In the genomic region with DNA sequence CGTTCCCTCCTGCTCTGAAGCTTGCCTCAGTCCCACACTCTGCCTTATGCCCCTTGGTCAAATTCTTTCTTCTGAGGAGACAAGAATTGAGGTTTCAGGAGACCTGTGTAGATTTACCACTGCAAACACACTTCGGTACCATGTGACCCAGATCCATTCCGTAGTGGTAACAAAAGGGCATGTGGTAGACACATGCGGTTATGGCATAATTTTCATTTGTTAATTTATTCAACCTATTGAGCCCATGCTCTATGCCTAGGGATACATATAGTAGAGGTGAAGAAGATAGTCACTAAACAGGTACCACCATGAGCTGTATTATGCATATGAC, we compare ENCODE assay signal across 17 cellular contexts.
DNase-seq lines count a peak whose midpoint lies in the region; ATAC-seq and TF ChIP-seq lines count a peak whose summit lies in the region.
"Had no signal": no experiment of that assay in that cellular context is flagged by ENCODE, and none has a peak within 500 bp of the region (broad histone marks: within the 10 kb centered on the region; RNA-seq: fewer than 3 reads in every experiment).

No MANE protein-coding gene starts in this region.

- CTCF ChIA-PET in HEK293T (lab: Yijun Ruan, JAX), result no interaction called here
- CTCF ChIA-PET in WTC11 (lab: Charles Lee), result no interaction called here

- DNase-seq in DMS153 treated with DMSO at 0.1 percent for 48 hours (lab: John Stamatoyannopoulos, UW; ENCODE audit: unreplicated experiment) (peak; percentile 58), HEK293T (ENCODE audit: extremely low spot score) (no peak), WTC11 (ENCODE audit: low spot score) (no peak), neural crest cell (ENCODE audit: low read depth, low spot score) (no peak), posterior cingulate gyrus (no peak)
- DNase-seq: ACHN; CD4-positive, alpha-beta T cell; HCEC 1CT; KG1; NCI-H1048; NCI-H1694 treated with DMSO at 0.1 percent for 48 hours; NK-92 treated with Interleukin-12 subunit alpha and Interleukin-12 subunit beta, amount 100 ng/mL, for 24 hours; OCI-M1; RPMI8226 had no signal

- H3K9me3 Mint-ChIP-seq in WTC11, result no peaks in the 10 kb centered on the region
- no peaks in the 10 kb centered on the region for H3K9me3 Mint-ChIP-seq in neural crest cell
- H3K9me3 Mint-ChIP-seq: CD4-positive, alpha-beta T cell had no signal

- POLR2A ChIA-PET in HEK293T (lab: Yijun Ruan, JAX), result no interaction called here
- POLR2A ChIA-PET in WTC11 (lab: Charles Lee), result no interaction called here

- H3K27me3 Mint-ChIP-seq in WTC11 (ENCODE audit: low read depth), result no peaks in the 10 kb centered on the region
- no peaks in the 10 kb centered on the region for H3K27me3 Mint-ChIP-seq in neural crest cell (ENCODE audit: low read depth)
- H3K27me3 Mint-ChIP-seq: B cell; CD4-positive, alpha-beta T cell had no signal

- H3K36me3 Mint-ChIP-seq in WTC11 (no peaks in the 10 kb centered on the region), neural crest cell (ENCODE audit: low read depth) (no peaks in the 10 kb centered on the region)

- ATAC-seq in WTC11, result no peak
- no peak for ATAC-seq in HG03097 (IDR thresholded peaks at IDR 0.05; ENCODE audit: low FRiP score, unreplicated experiment)
- ATAC-seq in GM18909 (IDR thresholded peaks at IDR 0.05; ENCODE audit: poor library complexity, unreplicated experiment), result no peak

- H3K27ac Mint-ChIP-seq in WTC11, result peak overlapping the region; percentile 73
- H3K27ac Mint-ChIP-seq in neural crest cell (ENCODE audit: unreplicated experiment), result peak overlapping the region; percentile 74
- H3K27ac Mint-ChIP-seq: B cell; CD4-positive, alpha-beta T cell had no signal

- no peak overlapping the region for H3K4me3 Mint-ChIP-seq in WTC11
- H3K4me3 Mint-ChIP-seq in neural crest cell, result peak overlapping the region; percentile 10
- H3K4me3 Mint-ChIP-seq: B cell; CD4-positive, alpha-beta T cell had no signal

- TF ChIP-seq CTCF in WTC11 (IDR thresholded peaks at IDR 0.05), result no peak
- no peak for TF ChIP-seq CTCF in neural crest cell (conservative IDR thresholded peaks at IDR 0.05)

- intact Hi-C loops in posterior cingulate gyrus (cut with DNase I), result no loop called here

- H3K4me1 Mint-ChIP-seq in WTC11 (peaks cover 55% of the 10 kb centered on the region), neural crest cell (peaks cover 44% of the 10 kb centered on the region)
- H3K4me1 Mint-ChIP-seq: B cell had no signal

TF ChIP-seq in HEK293T, 16 proteins besides CTCF, POLR2A, EP300 and RAD21:
- TF ChIP-seq L3MBTL2 (conservative IDR thresholded peaks at IDR 0.05) (peak; percentile 59; the same call in 1 of the 2 replicates), HDGF (IDR thresholded peaks at IDR 0.05; ENCODE audit: borderline replicate concordance) (no peak)

TF ChIP-seq in WTC11, 78 proteins besides CTCF, POLR2A, EP300 and RAD21:
- TF ChIP-seq ZNF263 (CRISPR knock-in tag; IDR thresholded peaks at IDR 0.05; ENCODE audit: low read depth), result no peak
- TF ChIP-seq, protein P1, sequence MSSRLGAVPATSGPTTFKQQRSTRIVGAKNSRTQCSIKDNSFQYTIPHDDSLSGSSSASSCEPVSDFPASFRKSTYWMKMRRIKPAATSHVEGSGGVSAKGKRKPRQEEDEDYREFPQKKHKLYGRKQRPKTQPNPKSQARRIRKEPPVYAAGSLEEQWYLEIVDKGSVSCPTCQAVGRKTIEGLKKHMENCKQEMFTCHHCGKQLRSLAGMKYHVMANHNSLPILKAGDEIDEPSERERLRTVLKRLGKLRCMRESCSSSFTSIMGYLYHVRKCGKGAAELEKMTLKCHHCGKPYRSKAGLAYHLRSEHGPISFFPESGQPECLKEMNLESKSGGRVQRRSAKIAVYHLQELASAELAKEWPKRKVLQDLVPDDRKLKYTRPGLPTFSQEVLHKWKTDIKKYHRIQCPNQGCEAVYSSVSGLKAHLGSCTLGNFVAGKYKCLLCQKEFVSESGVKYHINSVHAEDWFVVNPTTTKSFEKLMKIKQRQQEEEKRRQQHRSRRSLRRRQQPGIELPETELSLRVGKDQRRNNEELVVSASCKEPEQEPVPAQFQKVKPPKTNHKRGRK (CRISPR knock-in tag; IDR thresholded peaks at IDR 0.05; ENCODE audit: borderline replicate concordance), result no peak
- no peak for TF ChIP-seq ZNF416 (CRISPR knock-in tag; IDR thresholded peaks at IDR 0.05)
- TF ChIP-seq, protein P2, sequence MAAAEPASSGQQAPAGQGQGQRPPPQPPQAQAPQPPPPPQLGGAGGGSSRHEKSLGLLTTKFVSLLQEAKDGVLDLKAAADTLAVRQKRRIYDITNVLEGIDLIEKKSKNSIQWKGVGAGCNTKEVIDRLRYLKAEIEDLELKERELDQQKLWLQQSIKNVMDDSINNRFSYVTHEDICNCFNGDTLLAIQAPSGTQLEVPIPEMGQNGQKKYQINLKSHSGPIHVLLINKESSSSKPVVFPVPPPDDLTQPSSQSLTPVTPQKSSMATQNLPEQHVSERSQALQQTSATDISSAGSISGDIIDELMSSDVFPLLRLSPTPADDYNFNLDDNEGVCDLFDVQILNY (CRISPR knock-in tag; IDR thresholded peaks at IDR 0.05), result no peak
- TF ChIP-seq, protein P3, sequence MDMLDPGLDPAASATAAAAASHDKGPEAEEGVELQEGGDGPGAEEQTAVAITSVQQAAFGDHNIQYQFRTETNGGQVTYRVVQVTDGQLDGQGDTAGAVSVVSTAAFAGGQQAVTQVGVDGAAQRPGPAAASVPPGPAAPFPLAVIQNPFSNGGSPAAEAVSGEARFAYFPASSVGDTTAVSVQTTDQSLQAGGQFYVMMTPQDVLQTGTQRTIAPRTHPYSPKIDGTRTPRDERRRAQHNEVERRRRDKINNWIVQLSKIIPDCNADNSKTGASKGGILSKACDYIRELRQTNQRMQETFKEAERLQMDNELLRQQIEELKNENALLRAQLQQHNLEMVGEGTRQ (CRISPR knock-in tag; IDR thresholded peaks at IDR 0.05), result 0 out of 2 replicates have a peak, but pooled peaks have one; percentile 22
- no peak for TF ChIP-seq NFATC4 (CRISPR knock-in tag; IDR thresholded peaks at IDR 0.05)
- TF ChIP-seq ZNF671 (CRISPR knock-in tag; IDR thresholded peaks at IDR 0.05), result no peak
